8 cellular contexts compared by ENCODE assay signal in genomic region chr7:141071855-141072547, GRCh38. TPM values are rescaled to one million over a fixed set of nuclear protein-coding genes. Genes with fewer than 3 reads are reported as not detected.
A peak's percentile ranks its signal among the peaks of the same experiment; 100 is the strongest.
DNase-seq lines count a peak whose midpoint lies in the region; ATAC-seq and TF ChIP-seq lines count a peak whose summit lies in the region.

No MANE protein-coding gene starts in this region.

- H3K4me1 ChIP-seq in CD8-positive, alpha-beta T cell (ENCODE audit: insufficient read depth, low read length) = peaks cover 26% of the 10 kb centered on the region
- peaks cover 0 to 42% (median 39%) of the 10 kb centered on the region in 4 donors for H3K4me1 ChIP-seq in tibial artery

- POLR2A ChIA-PET in CD8-positive, alpha-beta T cell (lab: Charles Lee) = interaction anchor here (0.5 kb wide), 1 partner anchor 62 kb away, joined by 3 read pairs; no protein-coding TSS in a partner anchor

- H3K4me3 Mint-ChIP-seq in CD8-positive, alpha-beta T cell = peak overlapping the region; percentile 75
- H3K4me3 Mint-ChIP-seq in IgD-negative memory B cell = peak overlapping the region; percentile 73 to 90 (median 78)
- peak overlapping the region; percentile 66 for H3K4me3 Mint-ChIP-seq in activated naive CD8-positive, alpha-beta T cell treated with anti-CD3 and anti-CD28 coated beads, Interleukin-2, amount 50 U/mL, for 24 hours

- H3K4me3 ChIP-seq in CD8-positive, alpha-beta T cell (ENCODE audit: low read depth, low read length) = peak overlapping the region; percentile 47
- peak overlapping the region; percentile 49 for H3K4me3 ChIP-seq in kidney epithelial cell (ENCODE audit: low read depth, low read length)
- H3K4me3 ChIP-seq in tibial artery = peak overlapping the region; percentile 43 to 58

- intact Hi-C loops in CD8-positive, alpha-beta T cell (cut with DNase I, micrococcal nuclease) = loop anchor here in 1 of 2 experiments (2.0 kb wide), 1 partner anchor 461 kb away; no protein-coding TSS in a partner anchor
- intact Hi-C loops in tibial artery (cut with DNase I; ENCODE audit: low total_unique reads) = no loop called here

- no peak overlapping the region for H3K27ac Mint-ChIP-seq in CD8-positive, alpha-beta T cell
- H3K27ac Mint-ChIP-seq in IgD-negative memory B cell = no peak overlapping the region
- no peak overlapping the region for H3K27ac Mint-ChIP-seq in activated naive CD8-positive, alpha-beta T cell treated with anti-CD3 and anti-CD28 coated beads, Interleukin-2, amount 50 U/mL, for 24 hours

- ATAC-seq in CD8-positive, alpha-beta T cell = no peak
- ATAC-seq in activated naive CD8-positive, alpha-beta T cell treated with anti-CD3 and anti-CD28 coated beads, Interleukin-2, amount 50 U/mL, for 24 hours = no peak
- ATAC-seq in HG03432 (IDR thresholded peaks at IDR 0.05; ENCODE audit: unreplicated experiment) (no peak), GM21381 (IDR thresholded peaks at IDR 0.05; ENCODE audit: unreplicated experiment) (no peak)

- DNase-seq in CD8-positive, alpha-beta T cell = no peak
- no peak for DNase-seq in activated naive CD8-positive, alpha-beta T cell treated with anti-CD3 and anti-CD28 coated beads, Interleukin-2, amount 50 U/mL, for 24 hours
- no peak for DNase-seq in kidney epithelial cell (ENCODE audit: low read depth)
- DNase-seq in tibial artery = no peak
- DNase-seq in stimulated activated naive CD4-positive, alpha-beta T cell treated with Interleukin-2 at 50 U/mL for 16 hours (lab: John Stamatoyannopoulos, UW) = no peak

- H3K27me3 Mint-ChIP-seq in CD8-positive, alpha-beta T cell (ENCODE audit: low read depth) = peaks cover 51% of the 10 kb centered on the region
- H3K27me3 Mint-ChIP-seq in IgD-negative memory B cell = peaks cover 42% of the 10 kb centered on the region
- H3K27me3 Mint-ChIP-seq in activated naive CD8-positive, alpha-beta T cell treated with anti-CD3 and anti-CD28 coated beads, Interleukin-2, amount 50 U/mL, for 24 hours = peaks cover 52% of the 10 kb centered on the region

- CTCF ChIA-PET in CD8-positive, alpha-beta T cell (lab: Charles Lee) = interaction anchor here (1.4 kb wide), 1 partner anchor 462 kb away, joined by 4 read pairs; no protein-coding TSS in a partner anchor

- no peaks in the 10 kb centered on the region for H3K36me3 ChIP-seq in CD8-positive, alpha-beta T cell (ENCODE audit: insufficient read depth, low read length)
- H3K36me3 ChIP-seq in kidney epithelial cell (ENCODE audit: control insufficient read depth, insufficient read depth, low read length) = no peaks in the 10 kb centered on the region
- no peaks in the 10 kb centered on the region for H3K36me3 ChIP-seq in tibial artery

- no peak overlapping the region for H3K27ac ChIP-seq in CD8-positive, alpha-beta T cell (ENCODE audit: low read depth, low read length)
- no peak overlapping the region for H3K27ac ChIP-seq in tibial artery

- peaks cover 14% of the 10 kb centered on the region for H3K27me3 ChIP-seq in CD8-positive, alpha-beta T cell (ENCODE audit: insufficient read depth, low read length)
- H3K27me3 ChIP-seq in kidney epithelial cell (ENCODE audit: control insufficient read depth, insufficient read depth, low read length) = peaks cover 6% of the 10 kb centered on the region
- H3K27me3 ChIP-seq in tibial artery = peaks cover 0 to 67% of the 10 kb centered on the region in 2 donors

- peaks cover 21% of the 10 kb centered on the region for H3K4me1 Mint-ChIP-seq in CD8-positive, alpha-beta T cell (ENCODE audit: low read depth)
- H3K4me1 Mint-ChIP-seq in IgD-negative memory B cell = peaks cover 11 to 20% (median 12%) of the 10 kb centered on the region in 3 donors
- peaks cover 20% of the 10 kb centered on the region for H3K4me1 Mint-ChIP-seq in activated naive CD8-positive, alpha-beta T cell treated with anti-CD3 and anti-CD28 coated beads, Interleukin-2, amount 50 U/mL, for 24 hours

- H3K36me3 Mint-ChIP-seq in CD8-positive, alpha-beta T cell = no peaks in the 10 kb centered on the region
- no peaks in the 10 kb centered on the region for H3K36me3 Mint-ChIP-seq in IgD-negative memory B cell
- H3K36me3 Mint-ChIP-seq in activated naive CD8-positive, alpha-beta T cell treated with anti-CD3 and anti-CD28 coated beads, Interleukin-2, amount 50 U/mL, for 24 hours (ENCODE audit: low read depth) = no peaks in the 10 kb centered on the region

- TF ChIP-seq CTCF in CD8-positive, alpha-beta T cell (IDR thresholded peaks at IDR 0.05) = no peak
- TF ChIP-seq CTCF in kidney epithelial cell (IDR thresholded peaks at IDR 0.05; ENCODE audit: insufficient read depth, low read length, poor library complexity, severe bottlenecking) (no peak), tibial artery (IDR thresholded peaks at IDR 0.05) (no peak)

- H3K9me3 ChIP-seq in CD8-positive, alpha-beta T cell (ENCODE audit: low read length) = no peaks in the 10 kb centered on the region
- H3K9me3 ChIP-seq in tibial artery = no peaks in the 10 kb centered on the region

- no peaks in the 10 kb centered on the region for H3K9me3 Mint-ChIP-seq in CD8-positive, alpha-beta T cell
- no peaks in the 10 kb centered on the region for H3K9me3 Mint-ChIP-seq in IgD-negative memory B cell
- H3K9me3 Mint-ChIP-seq in activated naive CD8-positive, alpha-beta T cell treated with anti-CD3 and anti-CD28 coated beads, Interleukin-2, amount 50 U/mL, for 24 hours = no peaks in the 10 kb centered on the region

RNA-seq across cellular contexts. Expression of gene TMEM178B, which starts 1.9 kb away (rescaled TPM):
- under 1 TPM; 0.03 to 0.28 TPM for total RNA-seq in CD8-positive, alpha-beta T cell
- polyA plus RNA-seq in IgD-negative memory B cell = not detected
- total RNA-seq in kidney epithelial cell = 5.5 and 9.7 TPM in 2 replicates

RNA-seq across cellular contexts. Expression of gene MRPS33, which starts 57.2 kb away (rescaled TPM):
- 10 to 100 TPM; 17.4 to 19.9 TPM for total RNA-seq in CD8-positive, alpha-beta T cell
- 59.7 TPM for polyA plus RNA-seq in IgD-negative memory B cell
- 32.2 and 36.6 TPM in 2 replicates for total RNA-seq in kidney epithelial cell
